Comparison of ENCODE assay signal across 18 cellular contexts in genomic region chr22:41320416-41321240, GRCh38. TPM values are rescaled to one million over a fixed set of nuclear protein-coding genes. Genes with fewer than 3 reads are reported as not detected.
A peak's percentile ranks its signal among the peaks of the same experiment; 100 is the strongest.
DNase-seq lines count a peak whose midpoint lies in the region; ATAC-seq and TF ChIP-seq lines count a peak whose summit lies in the region.
"Had no signal": no experiment of that assay in that cellular context is flagged by ENCODE, and none has a peak within 500 bp of the region (broad histone marks: within the 10 kb centered on the region; RNA-seq: fewer than 3 reads in every experiment).

No MANE protein-coding gene starts in this region.

- POLR2A ChIA-PET in RWPE1 (lab: Yijun Ruan, JAX; ENCODE audit: low non-redundant PET): no interaction called here

- no peaks in the 10 kb centered on the region for H3K9me3 ChIP-seq in colonic mucosa
- H3K9me3 ChIP-seq: MG63, SK-N-SH had no signal

- H3K27me3 Mint-ChIP-seq in type B pancreatic cell: no peaks in the 10 kb centered on the region
- H3K27me3 Mint-ChIP-seq: CD4-positive, alpha-beta memory T cell had no signal

- H3K4me3 ChIP-seq in colonic mucosa: no peak overlapping the region
- H3K4me3 ChIP-seq: GM12878, GM23248, MG63 had no signal

- no peak for TF ChIP-seq CTCF in RWPE1 (conservative IDR thresholded peaks at IDR 0.05; ENCODE audit: low read depth)
- TF ChIP-seq CTCF in type B pancreatic cell (conservative IDR thresholded peaks at IDR 0.05): no peak
- no peak for TF ChIP-seq CTCF in colonic mucosa (IDR thresholded peaks at IDR 0.05)

- CTCF ChIA-PET in RWPE1 (lab: Yijun Ruan, JAX): no interaction called here

- H3K27ac Mint-ChIP-seq in type B pancreatic cell: peak overlapping the region; percentile 46

- peak overlapping the region; percentile 4; the same call in 1 of the 2 replicates for H3K27ac ChIP-seq in RWPE1
- H3K27ac ChIP-seq in colonic mucosa: no peak overlapping the region
- H3K27ac ChIP-seq: GM23248 had no signal

- no peak overlapping the region for H3K9ac ChIP-seq in colonic mucosa (ENCODE audit: low read depth in 2 of 2, low read length in 2 of 2)
- H3K9ac ChIP-seq: GM23248, SK-N-SH had no signal

- H3K36me3 ChIP-seq in colonic mucosa: no peaks in the 10 kb centered on the region

- intact Hi-C loops in colonic mucosa (cut with DNase I): no loop called here

- peaks cover 6% of the 10 kb centered on the region for H3K4me1 Mint-ChIP-seq in type B pancreatic cell (ENCODE audit: unreplicated experiment)

- H3K9me3 Mint-ChIP-seq in type B pancreatic cell: no peaks in the 10 kb centered on the region
- H3K9me3 Mint-ChIP-seq: CD4-positive, alpha-beta memory T cell had no signal

- no peak overlapping the region for H3K4me3 Mint-ChIP-seq in type B pancreatic cell
- H3K4me3 Mint-ChIP-seq: CD4-positive, alpha-beta memory T cell had no signal

- H3K27me3 ChIP-seq in colonic mucosa: no peaks in the 10 kb centered on the region
- H3K27me3 ChIP-seq: MG63 had no signal

- peaks cover 15% of the 10 kb centered on the region for H3K36me3 Mint-ChIP-seq in type B pancreatic cell

- no peak for ATAC-seq in GM19455 (IDR thresholded peaks at IDR 0.05; ENCODE audit: unreplicated experiment)
- ATAC-seq: GM12878 had no signal

- DNase-seq in COLO829 (ENCODE audit: low spot score): peak; percentile 84
- no peak for DNase-seq in RWPE1 (ENCODE audit: low spot score)
- DNase-seq in left kidney (ENCODE audit: low read depth, low spot score): peak; percentile 39
- no peak for DNase-seq in type B pancreatic cell (ENCODE audit: extremely low spot score, unreplicated experiment)
- DNase-seq in colonic mucosa: no peak
- no peak for DNase-seq in DMS53 (lab: John Stamatoyannopoulos, UW)
- DNase-seq: CD4-positive, alpha-beta memory T cell; GDM1; GM23248; MG63; NCI-H1092; NCI-H146; NCI-H2081; NCI-H510A treated with DMSO at 0.1 percent for 48 hours; Right ventricle myocardium superior; SK-N-SH had no signal

- no peaks in the 10 kb centered on the region for H3K4me1 ChIP-seq in colonic mucosa

RNA-seq across cellular contexts. Expression of gene ZC3H7B, which starts 19.3 kb away (rescaled TPM):
- total RNA-seq in type B pancreatic cell (ENCODE audit: low replicate concordance): 74.3 and 76.2 TPM in 2 replicates
- 10 to 100 TPM; 35.2 to 51.7 TPM for total RNA-seq in colonic mucosa

RNA-seq across cellular contexts. Expression of gene RANGAP1, which starts 34.6 kb away (rescaled TPM):
- total RNA-seq in type B pancreatic cell (ENCODE audit: low replicate concordance) (83.7 and 98.9 TPM in 2 replicates), colonic mucosa (100 to 1,000 TPM in 1 of 2 donors, 10 to 100 TPM in 1; 35.5 to 124 TPM)

Comparison
In these comparisons a context has a peak if more than half of its experiments do, and no peak if none do; other contexts are left out.
1. DNase-seq: peak in COLO829 (single experiment) and left kidney (single experiment); none in RWPE1 (single experiment), type B pancreatic cell (single experiment), colonic mucosa (single experiment) and DMS53 (single experiment).